ENCODE assay signal across 35 cellular contexts in the genomic region with DNA sequence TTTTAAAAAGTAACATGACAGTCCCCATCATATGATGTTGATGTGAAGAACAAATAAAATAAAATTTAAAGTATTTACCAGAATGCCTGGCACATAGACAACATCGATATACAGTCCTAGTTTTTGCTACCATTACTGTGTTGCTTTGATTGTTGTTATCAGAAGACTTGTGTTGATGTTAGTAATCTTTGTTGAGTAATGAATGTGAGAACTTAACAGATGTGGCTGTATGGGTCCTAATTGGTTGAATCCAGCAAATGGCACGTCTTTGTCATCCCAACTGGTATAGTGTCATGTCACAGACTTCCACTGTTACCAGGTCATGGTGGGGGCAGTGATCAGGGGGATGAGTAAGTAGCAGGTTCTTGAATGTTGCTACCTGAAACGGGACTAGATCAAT.
"Had no signal": no experiment of that assay in that cellular context is flagged by ENCODE, and none has a peak within 500 bp of the region (broad histone marks: within the 10 kb centered on the region; RNA-seq: fewer than 3 reads in every experiment).

No MANE protein-coding gene starts in this region.

- ATAC-seq: activated CD4-positive, CD25-positive, alpha-beta regulatory T cell treated with anti-CD3 and anti-CD28 coated beads, Interleukin-2, amount 50 U/mL, for 24 hours; activated CD8-positive, alpha-beta memory T cell treated with anti-CD3 and anti-CD28 coated beads, Interleukin-2, amount 10 ng/mL, durations not matched to agents 7 days and 5 days; activated CD8-positive, alpha-beta T cell treated with anti-CD3 and anti-CD28 coated beads for 36 hours; activated naive CD8-positive, alpha-beta T cell treated with anti-CD3 and anti-CD28 coated beads, Interleukin-2, amount 50 U/mL, for 24 hours; effector memory CD8-positive, alpha-beta T cell; gastroesophageal sphincter; T-helper 17 cell had no signal

- H3K9me3 ChIP-seq: adrenal gland, body of pancreas, esophagus squamous epithelium, gastroesophageal sphincter had no signal

- DNase-seq: activated B cell treated with CpG ODN at 0.5 μM for 24 hours; activated CD4-positive, alpha-beta T cell treated with anti-CD3 and anti-CD28 coated beads for 48 hours; activated CD4-positive, alpha-beta T cell treated with anti-CD3 and anti-CD28 coated beads, Interleukin-2, amount 50 U/mL, for 1 hour; activated CD4-positive, alpha-beta T cell treated with anti-CD3 and anti-CD28 coated beads, Interleukin-2, amount 50 U/mL, for 48 hours; activated CD8-positive, alpha-beta memory T cell treated with anti-CD3 and anti-CD28 coated beads, Interleukin-2, amount 10 ng/mL, durations not matched to agents 7 days and 5 days; activated CD8-positive, alpha-beta memory T cell treated with anti-CD3 and anti-CD28 coated beads, Interleukin-2, amount 50 U/mL, for 4 hours; activated CD8-positive, alpha-beta T cell treated with anti-CD3 and anti-CD28 coated beads for 36 hours; activated effector memory CD4-positive, alpha-beta T cell treated with anti-CD3 and anti-CD28 coated beads, Interleukin-2, amount 50 U/mL, for 16 hours; activated naive CD4-positive, alpha-beta T cell treated with anti-CD3 and anti-CD28 coated beads for 36 hours; activated naive CD8-positive, alpha-beta T cell treated with anti-CD3 and anti-CD28 coated beads for 36 hours; activated naive CD8-positive, alpha-beta T cell treated with anti-CD3 and anti-CD28 coated beads, Interleukin-2, amount 50 U/mL, for 24 hours; activated T-cell treated with anti-CD3 and anti-CD28 coated beads, Interleukin-2, amount 50 U/mL, for 1 hour; activated T-cell treated with anti-CD3 and anti-CD28 coated beads, Interleukin-2, amount 50 U/mL, for 48 hours; adrenal gland; amygdala; aorta; body of pancreas; caudate nucleus; cortex of kidney; dermis blood vessel endothelial cell; effector CD4-positive, alpha-beta T cell; effector memory CD8-positive, alpha-beta T cell; esophagus squamous epithelium; foreskin melanocyte; T-helper 1 cell; T-helper 17 cell; T1000; WERI-Rb-1 had no signal

- H3K4me1 Mint-ChIP-seq: activated B cell treated with CpG ODN at 0.5 μM for 24 hours; activated CD8-positive, alpha-beta memory T cell treated with anti-CD3 and anti-CD28 coated beads, Interleukin-2, amount 10 ng/mL, durations not matched to agents 7 days and 5 days; activated naive CD4-positive, alpha-beta T cell treated with anti-CD3 and anti-CD28 coated beads, Interleukin-2, amount 50 U/mL, for 24 hours; activated naive CD8-positive, alpha-beta T cell treated with anti-CD3 and anti-CD28 coated beads for 36 hours; activated naive CD8-positive, alpha-beta T cell treated with anti-CD3 and anti-CD28 coated beads, Interleukin-2, amount 50 U/mL, for 24 hours; T-helper 17 cell had no signal

- H3K27me3 ChIP-seq: adrenal gland, body of pancreas, esophagus squamous epithelium, gastroesophageal sphincter had no signal

- H3K4me3 ChIP-seq: adrenal gland, body of pancreas, esophagus squamous epithelium, gastroesophageal sphincter had no signal

- H3K27ac Mint-ChIP-seq: activated B cell treated with CpG ODN at 0.5 μM for 24 hours; activated CD8-positive, alpha-beta memory T cell treated with anti-CD3 and anti-CD28 coated beads, Interleukin-2, amount 10 ng/mL, durations not matched to agents 7 days and 5 days; activated CD8-positive, alpha-beta T cell treated with anti-CD3 and anti-CD28 coated beads for 36 hours; activated naive CD4-positive, alpha-beta T cell treated with anti-CD3 and anti-CD28 coated beads for 36 hours; activated naive CD4-positive, alpha-beta T cell treated with anti-CD3 and anti-CD28 coated beads, Interleukin-2, amount 50 U/mL, for 24 hours; activated naive CD8-positive, alpha-beta T cell treated with anti-CD3 and anti-CD28 coated beads for 36 hours; activated naive CD8-positive, alpha-beta T cell treated with anti-CD3 and anti-CD28 coated beads, Interleukin-2, amount 50 U/mL, for 24 hours; activated T-helper 1 cell treated with anti-CD3 and anti-CD28 coated beads, Interleukin-12 subunit alpha, Interleukin-12 subunit beta, Interleukin-2, Interleukin-4 antibody, amounts not matched to agents 30 ng/mL and 10 ng/mL and 1 ng/mL, durations not matched to agents 14 hours and 24 hours and 36 hours; activated T-helper 2 cell treated with anti-CD3 and anti-CD28 coated beads, Interferon-gamma antibody, Interleukin-2, Interleukin-4, amounts not matched to agents 10 μg/mL and 5 μg/mL and 100 μg/mL, durations not matched to agents 14 hours and 24 hours and 36 hours; effector memory CD8-positive, alpha-beta T cell; T-helper 17 cell; T-helper 2 cell treated with Interferon-gamma antibody and Interleukin-4, amounts not matched to agents 5 μg/mL and 100 μg/mL, for 36 hours had no signal

- H3K36me3 ChIP-seq: adrenal gland, esophagus squamous epithelium, gastroesophageal sphincter, WERI-Rb-1 had no signal

- H3K27ac ChIP-seq: adrenal gland, body of pancreas, epithelial cell of prostate, esophagus squamous epithelium, gastroesophageal sphincter, WERI-Rb-1 had no signal

- H3K4me3 Mint-ChIP-seq: activated B cell treated with CpG ODN at 0.5 μM for 24 hours; activated CD8-positive, alpha-beta memory T cell treated with anti-CD3 and anti-CD28 coated beads, Interleukin-2, amount 10 ng/mL, durations not matched to agents 7 days and 5 days; activated CD8-positive, alpha-beta T cell treated with anti-CD3 and anti-CD28 coated beads for 36 hours; activated naive CD4-positive, alpha-beta T cell treated with anti-CD3 and anti-CD28 coated beads for 36 hours; activated naive CD4-positive, alpha-beta T cell treated with anti-CD3 and anti-CD28 coated beads, Interleukin-2, amount 50 U/mL, for 24 hours; activated naive CD8-positive, alpha-beta T cell treated with anti-CD3 and anti-CD28 coated beads for 36 hours; activated naive CD8-positive, alpha-beta T cell treated with anti-CD3 and anti-CD28 coated beads, Interleukin-2, amount 50 U/mL, for 24 hours; activated T-helper 1 cell treated with anti-CD3 and anti-CD28 coated beads, Interleukin-12 subunit alpha, Interleukin-12 subunit beta, Interleukin-2, Interleukin-4 antibody, amounts not matched to agents 30 ng/mL and 10 ng/mL and 1 ng/mL, durations not matched to agents 14 hours and 24 hours and 36 hours; effector memory CD8-positive, alpha-beta T cell; T-helper 17 cell; T-helper 2 cell treated with Interferon-gamma antibody and Interleukin-4, amounts not matched to agents 5 μg/mL and 100 μg/mL, for 36 hours had no signal

- H3K27me3 Mint-ChIP-seq: activated B cell treated with CpG ODN at 0.5 μM for 24 hours; activated CD8-positive, alpha-beta memory T cell treated with anti-CD3 and anti-CD28 coated beads, Interleukin-2, amount 10 ng/mL, durations not matched to agents 7 days and 5 days; activated CD8-positive, alpha-beta T cell treated with anti-CD3 and anti-CD28 coated beads for 36 hours; activated naive CD4-positive, alpha-beta T cell treated with anti-CD3 and anti-CD28 coated beads, Interleukin-2, amount 50 U/mL, for 24 hours; activated naive CD8-positive, alpha-beta T cell treated with anti-CD3 and anti-CD28 coated beads for 36 hours; activated naive CD8-positive, alpha-beta T cell treated with anti-CD3 and anti-CD28 coated beads, Interleukin-2, amount 50 U/mL, for 24 hours; effector memory CD8-positive, alpha-beta T cell; T-helper 17 cell had no signal

- H3K4me1 ChIP-seq: adrenal gland, esophagus squamous epithelium, gastroesophageal sphincter had no signal

- H3K36me3 Mint-ChIP-seq: activated CD8-positive, alpha-beta memory T cell treated with anti-CD3 and anti-CD28 coated beads, Interleukin-2, amount 10 ng/mL, durations not matched to agents 7 days and 5 days; activated naive CD4-positive, alpha-beta T cell treated with anti-CD3 and anti-CD28 coated beads, Interleukin-2, amount 50 U/mL, for 24 hours had no signal
